In the genomic region with DNA sequence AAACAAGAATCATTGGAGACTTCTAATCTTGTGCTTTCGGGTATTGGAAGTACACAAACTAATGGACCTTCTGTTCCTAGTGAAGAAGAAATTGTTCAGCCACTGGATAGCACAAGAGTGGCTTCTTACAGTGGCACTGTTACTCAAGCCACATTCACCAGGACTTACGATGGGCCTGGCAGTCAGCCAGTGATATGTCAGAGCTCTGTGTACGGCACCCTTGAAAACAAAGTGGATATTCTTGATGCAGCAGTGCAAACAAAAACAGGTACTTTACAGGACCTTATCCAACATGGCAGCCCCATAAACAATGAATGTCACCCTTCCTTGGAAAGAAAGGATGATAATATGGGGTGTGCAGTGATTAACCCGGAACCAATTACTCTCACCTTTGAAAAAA, we compare ENCODE assay signal across 17 cellular contexts.
DNase-seq lines count a peak whose midpoint lies in the region; ATAC-seq lines count a peak whose summit lies in the region.
"Had no signal": no experiment of that assay in that cellular context is flagged by ENCODE, and none has a peak within 500 bp of the region (broad histone marks: within the 10 kb centered on the region; RNA-seq: fewer than 3 reads in every experiment).

No MANE protein-coding gene starts in this region.

- H3K36me3 Mint-ChIP-seq in activated CD8-positive, alpha-beta T cell treated with anti-CD3 and anti-CD28 coated beads, Interleukin-2, amount 10 ng/mL, durations not matched to agents 7 days and 5 days (ENCODE audit: low read depth) = peaks cover 63% of the 10 kb centered on the region

- H3K27me3 Mint-ChIP-seq in activated CD8-positive, alpha-beta T cell treated with anti-CD3 and anti-CD28 coated beads, Interleukin-2, amount 10 ng/mL, durations not matched to agents 7 days and 5 days (ENCODE audit: low read depth) = no peaks in the 10 kb centered on the region

- DNase-seq in NCI-H1417 (lab: John Stamatoyannopoulos, UW) (peak in 2 of 3 experiments; percentile 16 to 60), NCI-H1417 treated with DMSO at 0.1 percent for 48 hours (lab: John Stamatoyannopoulos, UW) (no peak), DMS79 (lab: John Stamatoyannopoulos, UW) (peak; percentile 50), NCI-H510A treated with DMSO at 0.1 percent for 48 hours (lab: John Stamatoyannopoulos, UW) (peak; percentile 53), left ventricle myocardium superior (peak; percentile 58)
- DNase-seq in activated CD8-positive, alpha-beta T cell treated with anti-CD3 and anti-CD28 coated beads, Interleukin-2, amount 10 ng/mL, durations not matched to agents 7 days and 5 days = no peak
- no peak for DNase-seq in activated naive CD4-positive, alpha-beta T cell treated with anti-CD3 and anti-CD28 coated beads, Interleukin-2, amount 50 U/mL, for 16 hours
- DNase-seq: COR-L47; DMS153; Karpas-422; NCI-H146; NCI-H2171 treated with DMSO at 0.1 percent for 48 hours; NCI-H524 treated with DMSO at 0.1 percent for 48 hours; NK-92 treated with Interleukin-12 subunit alpha and Interleukin-12 subunit beta, amount 100 ng/mL, for 24 hours; OCI-M1 had no signal

- no peak overlapping the region for H3K4me3 Mint-ChIP-seq in activated CD8-positive, alpha-beta T cell treated with anti-CD3 and anti-CD28 coated beads, Interleukin-2, amount 10 ng/mL, durations not matched to agents 7 days and 5 days
- H3K4me3 Mint-ChIP-seq: GM23338 had no signal

- no peak overlapping the region for H3K27ac Mint-ChIP-seq in activated CD8-positive, alpha-beta T cell treated with anti-CD3 and anti-CD28 coated beads, Interleukin-2, amount 10 ng/mL, durations not matched to agents 7 days and 5 days
- H3K27ac Mint-ChIP-seq: GM23338 had no signal

- CTCF ChIA-PET in activated CD8-positive, alpha-beta T cell treated with anti-CD3 and anti-CD28 coated beads, Interleukin-2, amount 10 ng/mL, durations not matched to agents 7 days and 5 days (lab: Charles Lee) = interaction anchor here (0.9 kb wide), 1 partner anchor 16 kb away, joined by 4 read pairs; no protein-coding TSS in a partner anchor

- no peaks in the 10 kb centered on the region for H3K4me1 Mint-ChIP-seq in activated CD8-positive, alpha-beta T cell treated with anti-CD3 and anti-CD28 coated beads, Interleukin-2, amount 10 ng/mL, durations not matched to agents 7 days and 5 days (ENCODE audit: low read depth)

- intact Hi-C loops in left ventricle myocardium superior (cut with micrococcal nuclease) = no loop called here

- peak; percentile 89 for ATAC-seq in left ventricle myocardium superior
- ATAC-seq in GM19455 (IDR thresholded peaks at IDR 0.05; ENCODE audit: unreplicated experiment) = no peak
- ATAC-seq in activated CD8-positive, alpha-beta T cell treated with anti-CD3 and anti-CD28 coated beads, Interleukin-2, amount 10 ng/mL, durations not matched to agents 7 days and 5 days = no peak
- ATAC-seq: GM23338 had no signal

- POLR2A ChIA-PET in activated CD8-positive, alpha-beta T cell treated with anti-CD3 and anti-CD28 coated beads, Interleukin-2, amount 10 ng/mL, durations not matched to agents 7 days and 5 days (lab: Charles Lee) = no interaction called here

- no peaks in the 10 kb centered on the region for H3K9me3 Mint-ChIP-seq in activated CD8-positive, alpha-beta T cell treated with anti-CD3 and anti-CD28 coated beads, Interleukin-2, amount 10 ng/mL, durations not matched to agents 7 days and 5 days (ENCODE audit: insufficient read depth)
- H3K9me3 Mint-ChIP-seq: GM23338 had no signal

Comparison
In these comparisons a context has a peak if more than half of its experiments do, and no peak if none do; other contexts are left out.
1. DNase-seq: peak in NCI-H1417 (2 of 3), DMS79 (single experiment), NCI-H510A treated with DMSO at 0.1 percent for 48 hours (single experiment) and left ventricle myocardium superior (single experiment); none in NCI-H1417 treated with DMSO at 0.1 percent for 48 hours (single experiment), activated CD8-positive, alpha-beta T cell treated with anti-CD3 and anti-CD28 coated beads, Interleukin-2, amount 10 ng/mL, durations not matched to agents 7 days and 5 days (single experiment) and activated naive CD4-positive, alpha-beta T cell treated with anti-CD3 and anti-CD28 coated beads, Interleukin-2, amount 50 U/mL, for 16 hours (single experiment).